9 cellular contexts compared by ENCODE assay signal in the genomic region with DNA sequence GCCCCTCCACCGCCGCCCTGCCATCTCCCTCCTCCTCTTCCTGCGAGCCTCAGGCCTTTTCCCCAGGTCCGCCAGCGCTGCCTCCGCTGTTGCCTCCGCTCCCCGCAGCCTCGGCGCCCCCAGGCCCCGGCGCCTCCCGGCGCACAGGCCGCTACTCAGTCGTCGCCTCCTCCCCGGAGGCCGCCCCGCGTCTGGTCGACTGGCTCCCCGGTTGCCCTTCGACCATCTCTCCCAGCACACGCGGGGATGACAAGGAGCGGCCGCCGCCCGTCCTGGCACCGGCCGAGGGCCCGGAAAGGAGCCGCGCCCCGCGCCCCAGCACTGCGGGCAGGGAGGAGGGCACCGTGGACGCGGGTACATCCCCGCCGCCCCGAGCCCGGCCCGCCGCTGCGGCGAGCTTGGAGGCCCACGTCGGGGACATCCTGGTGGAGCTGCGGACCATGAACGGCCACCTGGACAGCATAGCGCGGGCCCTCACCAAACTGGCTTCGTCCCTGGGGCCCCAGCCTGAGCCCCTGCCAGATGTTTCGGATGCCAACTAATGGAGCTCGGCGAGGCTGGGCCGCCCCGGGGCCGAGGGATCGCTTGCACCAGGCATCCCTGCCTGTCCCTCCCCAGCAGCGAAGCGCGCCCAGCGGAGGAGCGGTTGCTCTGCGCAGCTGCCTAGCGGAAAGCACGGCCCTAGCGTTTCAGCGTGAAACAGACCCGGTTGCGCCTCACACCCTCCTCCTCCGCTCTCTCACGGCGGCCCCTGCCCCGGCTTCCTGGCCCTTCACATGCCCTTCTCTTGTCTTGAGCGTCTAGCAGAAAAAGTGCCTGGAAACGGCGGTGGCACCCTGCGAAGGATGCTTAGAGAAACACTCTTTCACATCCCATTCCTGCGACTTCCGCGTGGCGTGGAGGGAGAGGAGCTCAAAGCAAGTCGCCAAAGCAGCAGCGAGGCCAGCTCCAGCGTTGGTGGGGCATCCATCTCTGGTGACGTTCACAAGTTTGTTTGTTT.
A peak's percentile ranks its signal among the peaks of the same experiment; 100 is the strongest.
DNase-seq lines count a peak whose midpoint lies in the region; ATAC-seq and TF ChIP-seq lines count a peak whose summit lies in the region.
"Had no signal": no experiment of that assay in that cellular context is flagged by ENCODE, and none has a peak within 500 bp of the region (broad histone marks: within the 10 kb centered on the region; RNA-seq: fewer than 3 reads in every experiment).

No MANE protein-coding gene starts in this region.

- H3K4me3 Mint-ChIP-seq in effector memory CD8-positive, alpha-beta T cell: peak overlapping the region; percentile 51 to 69
- H3K4me3 Mint-ChIP-seq in naive thymus-derived CD4-positive, alpha-beta T cell: peak overlapping the region; percentile 63 to 84 (median 71)

- peaks cover 0 to 13% of the 10 kb centered on the region in 2 donors for H3K4me1 Mint-ChIP-seq in effector memory CD8-positive, alpha-beta T cell (ENCODE audit: low read depth in 2 of 2)
- peaks cover 9 to 59% (median 45%) of the 10 kb centered on the region in 7 donors for H3K4me1 Mint-ChIP-seq in naive thymus-derived CD4-positive, alpha-beta T cell

- peaks cover 0 to 11% (median 0%) of the 10 kb centered on the region in 11 experiments; a peak in 3 of 22 replicates for H4K20me1 ChIP-seq in BLaER1 treated with 17β-estradiol and CSF1 and Interleukin-3, amounts not matched to agents 10 nM and 100 nM

- TF ChIP-seq CTCF in stomach (IDR thresholded peaks at IDR 0.05) (no peak), RWPE1 (conservative IDR thresholded peaks at IDR 0.05; ENCODE audit: low read depth) (no peak)

- CTCF ChIA-PET in naive thymus-derived CD4-positive, alpha-beta T cell (lab: Charles Lee): interaction anchor here (0.6 kb wide), 1 partner anchor 508 kb away, joined by 3 read pairs; no protein-coding TSS in a partner anchor
- CTCF ChIA-PET in RWPE1 (lab: Yijun Ruan, JAX): interaction anchor here (1.4 kb wide), 1 partner anchor 51 kb away, joined by 4 read pairs; no protein-coding TSS in a partner anchor

- peak; percentile 84 for ATAC-seq in effector memory CD8-positive, alpha-beta T cell (replicated peaks)
- ATAC-seq in naive thymus-derived CD4-positive, alpha-beta T cell: peak; percentile 72

- no peak overlapping the region for H3K27ac Mint-ChIP-seq in effector memory CD8-positive, alpha-beta T cell
- H3K27ac Mint-ChIP-seq in naive thymus-derived CD4-positive, alpha-beta T cell: peak overlapping the region in 1 of 9 donors; percentile 32

- POLR2A ChIA-PET in naive thymus-derived CD4-positive, alpha-beta T cell (lab: Charles Lee): interaction anchor here (0.6 to 1.4 kb wide), 4 partner anchors 12 to 61 kb away, joined by 3 to 4 read pairs (median 3); no protein-coding TSS in a partner anchor
- POLR2A ChIA-PET in RWPE1 (lab: Yijun Ruan, JAX; ENCODE audit: low non-redundant PET): no interaction called here

- peaks cover 28 to 51% (median 40%) of the 10 kb centered on the region in 11 experiments for H3K27me3 ChIP-seq in BLaER1 treated with 17β-estradiol and CSF1 and Interleukin-3, amounts not matched to agents 10 nM and 100 nM
- no peaks in the 10 kb centered on the region for H3K27me3 ChIP-seq in naive thymus-derived CD4-positive, alpha-beta T cell (ENCODE audit: control insufficient read depth in 2 of 2, insufficient read depth in 2 of 2, low read length in 2 of 2)
- H3K27me3 ChIP-seq in stomach: peaks cover 0 to 53% (median 13%) of the 10 kb centered on the region in 3 donors

- no peaks in the 10 kb centered on the region for H3K36me3 Mint-ChIP-seq in effector memory CD8-positive, alpha-beta T cell (ENCODE audit: insufficient read depth)
- H3K36me3 Mint-ChIP-seq in naive thymus-derived CD4-positive, alpha-beta T cell: peaks cover 0 to 8% (median 0%) of the 10 kb centered on the region in 5 donors

- peak; percentile 30 to 37 for DNase-seq in activated CD4-positive, alpha-beta T cell treated with anti-CD3 and anti-CD28 coated beads for 4 hours
- peak in 2 of 3 experiments; percentile 20 to 25 for DNase-seq in effector memory CD8-positive, alpha-beta T cell
- peak in 8 of 9 donors; percentile 14 to 55 (median 47) for DNase-seq in naive thymus-derived CD4-positive, alpha-beta T cell
- DNase-seq in stomach (no peak), NCI-H526 (lab: John Stamatoyannopoulos, UW) (no peak), RWPE1 (ENCODE audit: low spot score) (no peak), inferior parietal cortex (ENCODE audit: extremely low spot score) (no peak)
- DNase-seq: DND-41 had no signal

- peak overlapping the region in 7 of 10 experiments; percentile 4 to 55 (median 13); a peak in 5 of 20 replicates for H3K4me3 ChIP-seq in BLaER1 treated with 17β-estradiol and CSF1 and Interleukin-3, amounts not matched to agents 10 nM and 100 nM
- H3K4me3 ChIP-seq in naive thymus-derived CD4-positive, alpha-beta T cell (ENCODE audit: low read length): peak overlapping the region; percentile 46
- peak overlapping the region; percentile 11 to 40 (median 27) for H3K4me3 ChIP-seq in stomach

- no peak overlapping the region for H3K27ac ChIP-seq in BLaER1 treated with 17β-estradiol and CSF1 and Interleukin-3, amounts not matched to agents 10 nM and 100 nM
- H3K27ac ChIP-seq in naive thymus-derived CD4-positive, alpha-beta T cell (ENCODE audit: low read depth, low read length): no peak overlapping the region
- no peak overlapping the region for H3K27ac ChIP-seq in stomach
- H3K27ac ChIP-seq in RWPE1: no peak overlapping the region

- no peak for TF ChIP-seq EP300 in stomach (IDR thresholded peaks at IDR 0.05)

- no peak for TF ChIP-seq POLR2A in stomach (IDR thresholded peaks at IDR 0.05)

- intact Hi-C loops in naive thymus-derived CD4-positive, alpha-beta T cell (cut with micrococcal nuclease): loop anchor here (5.0 to 10.0 kb wide), 4 partner anchors 76 to 259 kb away; no protein-coding TSS in a partner anchor
- intact Hi-C loops in stomach (cut with DNase I; ENCODE audit: low total_unique reads): no loop called here

- H3K27me3 Mint-ChIP-seq in effector memory CD8-positive, alpha-beta T cell: peaks cover 7 to 16% of the 10 kb centered on the region in 2 donors
- peaks cover 0 to 31% (median 17%) of the 10 kb centered on the region in 5 donors for H3K27me3 Mint-ChIP-seq in naive thymus-derived CD4-positive, alpha-beta T cell

- peaks cover 0 to 17% (median 15%) of the 10 kb centered on the region in 11 experiments; a peak in 17 of 22 replicates for H3K9me3 ChIP-seq in BLaER1 treated with 17β-estradiol and CSF1 and Interleukin-3, amounts not matched to agents 10 nM and 100 nM (replicated peaks in 1 of 11)
- H3K9me3 ChIP-seq in naive thymus-derived CD4-positive, alpha-beta T cell (ENCODE audit: control insufficient read depth in 2 of 3, low read length in 3 of 3): no peaks in the 10 kb centered on the region
- no peaks in the 10 kb centered on the region for H3K9me3 ChIP-seq in stomach

- H3K9ac ChIP-seq in BLaER1 treated with 17β-estradiol and CSF1 and Interleukin-3, amounts not matched to agents 10 nM and 100 nM: 0 out of 22 replicates have a peak overlapping the region, but pooled peaks of 1 of the 11 experiments have one; percentile 3

- peaks cover 20 to 51% (median 34%) of the 10 kb centered on the region in 10 experiments for H3K4me1 ChIP-seq in BLaER1 treated with 17β-estradiol and CSF1 and Interleukin-3, amounts not matched to agents 10 nM and 100 nM
- H3K4me1 ChIP-seq in naive thymus-derived CD4-positive, alpha-beta T cell (ENCODE audit: control insufficient read depth in 2 of 2, insufficient read depth in 2 of 2, low read length in 2 of 2): peaks cover 0 to 12% of the 10 kb centered on the region in 2 donors
- H3K4me1 ChIP-seq in stomach: peaks cover 10 to 14% (median 12%) of the 10 kb centered on the region in 4 donors

- H3K9me3 Mint-ChIP-seq in effector memory CD8-positive, alpha-beta T cell: no peaks in the 10 kb centered on the region
- no peaks in the 10 kb centered on the region for H3K9me3 Mint-ChIP-seq in naive thymus-derived CD4-positive, alpha-beta T cell

- H3K36me3 ChIP-seq in BLaER1 treated with 17β-estradiol and CSF1 and Interleukin-3, amounts not matched to agents 10 nM and 100 nM: no peaks in the 10 kb centered on the region
- no peaks in the 10 kb centered on the region for H3K36me3 ChIP-seq in naive thymus-derived CD4-positive, alpha-beta T cell (ENCODE audit: control insufficient read depth in 2 of 3, insufficient read depth in 3 of 3, low read length in 3 of 3)
- no peaks in the 10 kb centered on the region for H3K36me3 ChIP-seq in stomach

- 11 to 25% (median 17%) methylated on average over 52 to 91 of the region's 91 CpGs for WGBS in stomach, 5 donors

- H3K4me2 ChIP-seq in BLaER1 treated with 17β-estradiol and CSF1 and Interleukin-3, amounts not matched to agents 10 nM and 100 nM: peak overlapping the region; percentile 32 to 76 (median 65)

Comparison
In these comparisons a context has a peak if more than half of its experiments do, and no peak if none do; other contexts are left out.
1. DNase-seq: peak in activated CD4-positive, alpha-beta T cell treated with anti-CD3 and anti-CD28 coated beads for 4 hours (2 of 2), effector memory CD8-positive, alpha-beta T cell (2 of 3) and naive thymus-derived CD4-positive, alpha-beta T cell (8 of 9); none in stomach (single experiment), NCI-H526 (0 of 2), RWPE1 (single experiment) and inferior parietal cortex (single experiment).
2. Peak in every context shown above with its lines, with median percentiles within 50 percentile points of each other: H3K4me3 ChIP-seq.